ENCODE assay signal across 1 cellular context in genomic region chr22:42754658-42755057, GRCh38.
TF ChIP-seq lines count a peak whose summit lies in the region.

No MANE protein-coding gene starts in this region.

TF ChIP-seq in HepG2, 621 proteins besides CTCF, POLR2A, EP300 and RAD21 (continued from another document and continues in another):
- TF ChIP-seq KIAA2018 (CRISPR knock-in tag; IDR thresholded peaks at IDR 0.05; ENCODE audit: borderline replicate concordance), result no peak
- no peak for TF ChIP-seq KLF9 (CRISPR knock-in tag; IDR thresholded peaks at IDR 0.05; ENCODE audit: low read depth)
- peak; percentile 19; the same call in 1 of the 2 replicates for TF ChIP-seq TFAP4 (IDR thresholded peaks at IDR 0.05; ENCODE audit: borderline replicate concordance, low read depth)
- TF ChIP-seq ZNF746 (CRISPR knock-in tag; IDR thresholded peaks at IDR 0.05), result peak; percentile 73; the same call in 1 of the 2 replicates
- TF ChIP-seq KMT2B (CRISPR knock-in tag; IDR thresholded peaks at IDR 0.05), result no peak
- no peak for TF ChIP-seq ZNF335 (CRISPR knock-in tag; IDR thresholded peaks at IDR 0.05)
- TF ChIP-seq NFE2L1 (CRISPR knock-in tag; IDR thresholded peaks at IDR 0.05; ENCODE audit: borderline replicate concordance), result no peak
- TF ChIP-seq ARHGAP35 (CRISPR knock-in tag; IDR thresholded peaks at IDR 0.05; ENCODE audit: borderline replicate concordance), result no peak
- TF ChIP-seq THAP9 (CRISPR knock-in tag; IDR thresholded peaks at IDR 0.05; ENCODE audit: borderline replicate concordance), result no peak
- TF ChIP-seq ZNF891 (CRISPR knock-in tag; IDR thresholded peaks at IDR 0.05), result no peak
- no peak for TF ChIP-seq ZNF280D (CRISPR knock-in tag; IDR thresholded peaks at IDR 0.05)
- TF ChIP-seq HOXD1 (CRISPR knock-in tag; IDR thresholded peaks at IDR 0.05), result no peak; the same call in 1 of the 2 replicates
- no peak for TF ChIP-seq ZNF816 (CRISPR knock-in tag; IDR thresholded peaks at IDR 0.05; ENCODE audit: borderline replicate concordance)
- TF ChIP-seq ZNF17 (CRISPR knock-in tag; IDR thresholded peaks at IDR 0.05), result no peak
- TF ChIP-seq ZNF737 (CRISPR knock-in tag; IDR thresholded peaks at IDR 0.05; ENCODE audit: borderline replicate concordance), result no peak
- TF ChIP-seq, protein P1, sequence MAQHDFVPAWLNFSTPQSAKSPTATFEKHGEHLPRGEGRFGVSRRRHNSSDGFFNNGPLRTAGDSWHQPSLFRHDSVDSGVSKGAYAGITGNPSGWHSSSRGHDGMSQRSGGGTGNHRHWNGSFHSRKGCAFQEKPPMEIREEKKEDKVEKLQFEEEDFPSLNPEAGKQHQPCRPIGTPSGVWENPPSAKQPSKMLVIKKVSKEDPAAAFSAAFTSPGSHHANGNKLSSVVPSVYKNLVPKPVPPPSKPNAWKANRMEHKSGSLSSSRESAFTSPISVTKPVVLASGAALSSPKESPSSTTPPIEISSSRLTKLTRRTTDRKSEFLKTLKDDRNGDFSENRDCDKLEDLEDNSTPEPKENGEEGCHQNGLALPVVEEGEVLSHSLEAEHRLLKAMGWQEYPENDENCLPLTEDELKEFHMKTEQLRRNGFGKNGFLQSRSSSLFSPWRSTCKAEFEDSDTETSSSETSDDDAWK (CRISPR knock-in tag; IDR thresholded peaks at IDR 0.05), result no peak
- TF ChIP-seq, protein P2, sequence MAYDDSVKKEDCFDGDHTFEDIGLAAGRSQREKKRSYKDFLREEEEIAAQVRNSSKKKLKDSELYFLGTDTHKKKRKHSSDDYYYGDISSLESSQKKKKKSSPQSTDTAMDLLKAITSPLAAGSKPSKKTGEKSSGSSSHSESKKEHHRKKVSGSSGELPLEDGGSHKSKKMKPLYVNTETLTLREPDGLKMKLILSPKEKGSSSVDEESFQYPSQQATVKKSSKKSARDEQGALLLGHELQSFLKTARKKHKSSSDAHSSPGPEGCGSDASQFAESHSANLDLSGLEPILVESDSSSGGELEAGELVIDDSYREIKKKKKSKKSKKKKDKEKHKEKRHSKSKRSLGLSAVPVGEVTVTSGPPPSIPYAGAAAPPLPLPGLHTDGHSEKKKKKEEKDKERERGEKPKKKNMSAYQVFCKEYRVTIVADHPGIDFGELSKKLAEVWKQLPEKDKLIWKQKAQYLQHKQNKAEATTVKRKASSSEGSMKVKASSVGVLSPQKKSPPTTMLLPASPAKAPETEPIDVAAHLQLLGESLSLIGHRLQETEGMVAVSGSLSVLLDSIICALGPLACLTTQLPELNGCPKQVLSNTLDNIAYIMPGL (CRISPR knock-in tag; IDR thresholded peaks at IDR 0.05; ENCODE audit: borderline replicate concordance in 1 of 2, low read depth in 1 of 2), result no peak
- no peak for TF ChIP-seq ZNF510 (CRISPR knock-in tag; IDR thresholded peaks at IDR 0.05; ENCODE audit: low read depth)
- no peak for TF ChIP-seq SNAI1 (CRISPR knock-in tag; IDR thresholded peaks at IDR 0.05; ENCODE audit: borderline replicate concordance)
- TF ChIP-seq KAT7 (CRISPR knock-in tag; IDR thresholded peaks at IDR 0.05; ENCODE audit: borderline replicate concordance), result no peak
- peak; percentile 42; the same call in 1 of the 2 replicates for TF ChIP-seq LCORL (IDR thresholded peaks at IDR 0.05)
- peak; percentile 91 for TF ChIP-seq LCORL (CRISPR knock-in tag; IDR thresholded peaks at IDR 0.05)
- TF ChIP-seq RELA (CRISPR knock-in tag; IDR thresholded peaks at IDR 0.05), result no peak
- no peak for TF ChIP-seq ATM (IDR thresholded peaks at IDR 0.05; ENCODE audit: borderline replicate concordance)
- no peak for TF ChIP-seq ZFP90 (CRISPR knock-in tag; IDR thresholded peaks at IDR 0.05; ENCODE audit: borderline replicate concordance)
- no peak for TF ChIP-seq REPIN1 (CRISPR knock-in tag; IDR thresholded peaks at IDR 0.05; ENCODE audit: borderline replicate concordance, low read depth)
- TF ChIP-seq, protein P3, sequence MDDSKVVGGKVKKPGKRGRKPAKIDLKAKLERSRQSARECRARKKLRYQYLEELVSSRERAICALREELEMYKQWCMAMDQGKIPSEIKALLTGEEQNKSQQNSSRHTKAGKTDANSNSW (CRISPR knock-in tag; IDR thresholded peaks at IDR 0.05; ENCODE audit: borderline replicate concordance), result no peak
- no peak for TF ChIP-seq IRF2 (CRISPR knock-in tag; IDR thresholded peaks at IDR 0.05)
- TF ChIP-seq TFDP1 (CRISPR knock-in tag; IDR thresholded peaks at IDR 0.05; ENCODE audit: borderline replicate concordance), result no peak
- peak; percentile 83 for TF ChIP-seq ZBTB43 (CRISPR knock-in tag; conservative IDR thresholded peaks at IDR 0.05)
- TF ChIP-seq SP1 (IDR thresholded peaks at IDR 0.05), result no peak
- no peak for TF ChIP-seq SP1 (CRISPR knock-in tag; IDR thresholded peaks at IDR 0.05)
- TF ChIP-seq ZNF614 (CRISPR knock-in tag; IDR thresholded peaks at IDR 0.05; ENCODE audit: borderline replicate concordance), result no peak
- peak; percentile 48 for TF ChIP-seq CBX1 (IDR thresholded peaks at IDR 0.05; ENCODE audit: low read depth)
- TF ChIP-seq ZBTB7A (CRISPR knock-in tag; IDR thresholded peaks at IDR 0.05), result no peak
- TF ChIP-seq SRF (IDR thresholded peaks at IDR 0.05; ENCODE audit: low read depth, low read length), result no peak
- peak; percentile 70 for TF ChIP-seq ZNF263 (CRISPR knock-in tag; IDR thresholded peaks at IDR 0.05)
- TF ChIP-seq ARNT2 (CRISPR knock-in tag; IDR thresholded peaks at IDR 0.05; ENCODE audit: low read depth), result no peak
